ENCODE assay signal across 7 cellular contexts in genomic region chr10:32980242-32980557, GRCh38. TPM values are rescaled to one million over a fixed set of nuclear protein-coding genes. Genes with fewer than 3 reads are reported as not detected.
A peak's percentile ranks its signal among the peaks of the same experiment; 100 is the strongest.
DNase-seq lines count a peak whose midpoint lies in the region; ATAC-seq and TF ChIP-seq lines count a peak whose summit lies in the region.

No MANE protein-coding gene starts in this region.

- intact Hi-C loops in activated T-helper 1 cell treated with anti-CD3 and anti-CD28 coated beads, Interleukin-12 subunit alpha, Interleukin-12 subunit beta, Interleukin-2, Interleukin-4 antibody, amounts not matched to agents 30 ng/mL and 10 ng/mL and 1 ng/mL, durations not matched to agents 14 hours and 24 hours and 36 hours (cut with micrococcal nuclease): loop anchor here (1.0 to 2.0 kb wide), 2 partner anchors 21 to 29 kb away; no protein-coding TSS in a partner anchor
- intact Hi-C loops in stomach (cut with DNase I; ENCODE audit: low total_unique reads): no loop called here

- H3K9me3 ChIP-seq in HEK293 (ENCODE audit: control insufficient read depth, insufficient read depth, low read depth, low read length) (no peaks in the 10 kb centered on the region), iPS-18c (ENCODE audit: control insufficient read depth, insufficient read depth, low read length) (no peaks in the 10 kb centered on the region), stomach (no peaks in the 10 kb centered on the region)

- no peak for ATAC-seq in GM21390 (IDR thresholded peaks at IDR 0.05; ENCODE audit: unreplicated experiment)

- H3K4me3 ChIP-seq in HEK293 (ENCODE audit: low read depth, low read length) (peak overlapping the region; percentile 50), iPS-18c (ENCODE audit: insufficient read depth, low read depth, low read length) (peak overlapping the region; percentile 60), stomach (peak overlapping the region; percentile 38 to 57 (median 52))

- TF ChIP-seq CTCF in HEK293 (tag by site-specific recombination; IDR thresholded peaks at IDR 0.05) (no peak), stomach (IDR thresholded peaks at IDR 0.05) (no peak)

- H3K36me3 Mint-ChIP-seq in activated T-helper 1 cell treated with anti-CD3 and anti-CD28 coated beads, Interleukin-12 subunit alpha, Interleukin-12 subunit beta, Interleukin-2, Interleukin-4 antibody, amounts not matched to agents 30 ng/mL and 10 ng/mL and 1 ng/mL, durations not matched to agents 14 hours and 24 hours and 36 hours (ENCODE audit: low read depth): no peaks in the 10 kb centered on the region

- H3K27ac ChIP-seq in HEK293 (ENCODE audit: extremely low read depth, low read depth, low read length): peak overlapping the region; percentile 50
- peak overlapping the region; percentile 87 to 91 (median 89) for H3K27ac ChIP-seq in stomach

- peaks cover 28% of the 10 kb centered on the region for H3K4me1 Mint-ChIP-seq in activated T-helper 1 cell treated with anti-CD3 and anti-CD28 coated beads, Interleukin-12 subunit alpha, Interleukin-12 subunit beta, Interleukin-2, Interleukin-4 antibody, amounts not matched to agents 30 ng/mL and 10 ng/mL and 1 ng/mL, durations not matched to agents 14 hours and 24 hours and 36 hours (ENCODE audit: low read depth)

- WGBS in stomach, 5 donors: 1 to 2% (median 1%) methylated on average over 6 of the region's 6 CpGs

- peak overlapping the region; percentile 88 for H3K27ac Mint-ChIP-seq in activated T-helper 1 cell treated with anti-CD3 and anti-CD28 coated beads, Interleukin-12 subunit alpha, Interleukin-12 subunit beta, Interleukin-2, Interleukin-4 antibody, amounts not matched to agents 30 ng/mL and 10 ng/mL and 1 ng/mL, durations not matched to agents 14 hours and 24 hours and 36 hours

- peak overlapping the region; percentile 88 for H3K4me3 Mint-ChIP-seq in activated T-helper 1 cell treated with anti-CD3 and anti-CD28 coated beads, Interleukin-12 subunit alpha, Interleukin-12 subunit beta, Interleukin-2, Interleukin-4 antibody, amounts not matched to agents 30 ng/mL and 10 ng/mL and 1 ng/mL, durations not matched to agents 14 hours and 24 hours and 36 hours

- H3K27me3 ChIP-seq in stomach: no peaks in the 10 kb centered on the region

- peaks cover 2% of the 10 kb centered on the region for H3K27me3 Mint-ChIP-seq in activated T-helper 1 cell treated with anti-CD3 and anti-CD28 coated beads, Interleukin-12 subunit alpha, Interleukin-12 subunit beta, Interleukin-2, Interleukin-4 antibody, amounts not matched to agents 30 ng/mL and 10 ng/mL and 1 ng/mL, durations not matched to agents 14 hours and 24 hours and 36 hours (ENCODE audit: insufficient read depth)

- H3K36me3 ChIP-seq in HEK293 (ENCODE audit: control insufficient read depth in 2 of 2, insufficient read depth in 1 of 2, low read length in 2 of 2) (no peaks in the 10 kb centered on the region), stomach (no peaks in the 10 kb centered on the region)

- H3K9me3 Mint-ChIP-seq in activated T-helper 1 cell treated with anti-CD3 and anti-CD28 coated beads, Interleukin-12 subunit alpha, Interleukin-12 subunit beta, Interleukin-2, Interleukin-4 antibody, amounts not matched to agents 30 ng/mL and 10 ng/mL and 1 ng/mL, durations not matched to agents 14 hours and 24 hours and 36 hours: no peaks in the 10 kb centered on the region

- TF ChIP-seq POLR2A in stomach (IDR thresholded peaks at IDR 0.05): no peak

- POLR2A ChIA-PET in HEK293 (lab: Yijun Ruan, JAX): interaction anchor here (0.6 to 3.9 kb wide), 10 partner anchors 9 to 1634 kb away, joined by 3 to 44 read pairs (median 6); no protein-coding TSS in a partner anchor

- H3K4me1 ChIP-seq in HEK293 (ENCODE audit: control insufficient read depth, insufficient read depth, low read length) (no peaks in the 10 kb centered on the region), stomach (peaks cover 15 to 34% (median 23%) of the 10 kb centered on the region in 4 donors)

- TF ChIP-seq EP300 in stomach (IDR thresholded peaks at IDR 0.05): no peak

- DNase-seq in activated T-helper 1 cell treated with anti-CD3 and anti-CD28 coated beads, Interleukin-12 subunit alpha, Interleukin-12 subunit beta, Interleukin-2, Interleukin-4 antibody, amounts not matched to agents 30 ng/mL and 10 ng/mL and 1 ng/mL, durations not matched to agents 14 hours and 24 hours and 36 hours (ENCODE audit: low spot score): no peak
- DNase-seq in stomach (no peak), NCI-H510A treated with DMSO at 0.1 percent for 48 hours (lab: John Stamatoyannopoulos, UW) (no peak), NCI-H1048 (lab: John Stamatoyannopoulos, UW) (no peak)

- CTCF ChIA-PET in HEK293 (lab: Yijun Ruan, JAX): interaction anchor here (0.9 to 1.3 kb wide), 3 partner anchors 8 to 22 kb away, joined by 3 to 4 read pairs (median 3); no protein-coding TSS in a partner anchor

TF ChIP-seq in HEK293, 187 proteins besides CTCF, POLR2A, EP300 and RAD21:
- no peak for TF ChIP-seq PRDM10 (tag by site-specific recombination; IDR thresholded peaks at IDR 0.05)

RNA-seq across cellular contexts. Expression of gene ITGB1, which starts 22.2 kb away (rescaled TPM):
- 51.4 and 61.4 TPM in 2 replicates for total RNA-seq in activated T-helper 1 cell treated with anti-CD3 and anti-CD28 coated beads, Interleukin-12 subunit alpha, Interleukin-12 subunit beta, Interleukin-2, Interleukin-4 antibody, amounts not matched to agents 30 ng/mL and 10 ng/mL and 1 ng/mL, durations not matched to agents 14 hours and 24 hours and 36 hours
- total RNA-seq in stomach: 100 to 1,000 TPM; 134 to 909 (median 278) TPM
- polyA plus RNA-seq in stomach: 10 to 100 TPM; 57.9 to 97.9 (median 91.4) TPM
